21 cellular contexts compared by ENCODE assay signal in the genomic region with DNA sequence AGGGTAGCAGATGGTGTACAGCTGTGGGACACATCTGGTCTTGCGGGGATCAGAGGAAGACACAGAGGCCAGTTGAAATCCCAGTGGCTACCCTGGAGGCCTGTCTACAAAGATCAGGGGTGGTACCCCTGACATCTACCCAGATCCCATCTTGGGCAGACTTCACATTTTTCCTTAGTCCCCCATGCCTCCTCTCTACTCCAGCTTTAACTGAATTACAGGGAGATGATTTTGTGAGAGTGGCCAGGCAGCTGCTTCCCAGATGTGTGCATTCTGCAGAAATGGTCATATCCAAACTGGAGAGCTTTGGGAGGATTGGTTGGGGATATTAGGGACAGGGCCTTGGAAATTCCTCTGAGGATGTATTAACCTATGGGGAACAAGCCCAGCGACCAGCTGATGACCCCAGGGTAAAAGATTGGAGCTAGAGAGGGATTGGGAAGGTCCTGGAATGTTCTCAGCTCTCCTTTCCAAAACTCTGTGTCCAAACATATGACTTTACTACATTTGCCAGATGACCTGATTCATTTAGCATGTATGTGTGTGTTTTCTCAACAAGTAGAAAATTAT. TPM values are rescaled to one million over a fixed set of nuclear protein-coding genes. Genes with fewer than 3 reads are reported as not detected.
DNase-seq lines count a peak whose midpoint lies in the region; ATAC-seq and TF ChIP-seq lines count a peak whose summit lies in the region.
"Had no signal": no experiment of that assay in that cellular context is flagged by ENCODE, and none has a peak within 500 bp of the region (broad histone marks: within the 10 kb centered on the region; RNA-seq: fewer than 3 reads in every experiment).

No MANE protein-coding gene starts in this region.

- peaks cover 0 to 73% (median 21%) of the 10 kb centered on the region in 3 donors for H3K4me1 ChIP-seq in gastroesophageal sphincter
- peaks cover 0 to 39% (median 16%) of the 10 kb centered on the region in 4 donors for H3K4me1 ChIP-seq in sigmoid colon

- no peaks in the 10 kb centered on the region for H3K9me3 ChIP-seq in gastroesophageal sphincter
- H3K9me3 ChIP-seq in sigmoid colon = no peaks in the 10 kb centered on the region

- H3K36me3 Mint-ChIP-seq in stimulated activated naive B cell treated with anti-CD40 and anti-IgM and Interleukin-4, amounts not matched to agents 10 μg/mL and 1 μg/mL and 100 μg/mL, for 72 hours = no peaks in the 10 kb centered on the region
- H3K36me3 Mint-ChIP-seq: activated naive CD8-positive, alpha-beta T cell treated with anti-CD3 and anti-CD28 coated beads for 36 hours; memory B cell had no signal

- H3K27ac ChIP-seq in gastroesophageal sphincter (peak overlapping the region; percentile 43 to 66 (median 52)), sigmoid colon (peak overlapping the region; percentile 46 to 68 (median 52))
- H3K27ac ChIP-seq: VCaP had no signal

- ATAC-seq in gastroesophageal sphincter = peak; percentile 39
- no peak for ATAC-seq in stimulated activated naive B cell treated with anti-CD40 and anti-IgM and Interleukin-4, amounts not matched to agents 10 μg/mL and 1 μg/mL and 100 μg/mL, for 72 hours (replicated peaks)
- ATAC-seq in HG03432 (IDR thresholded peaks at IDR 0.05; ENCODE audit: unreplicated experiment) = no peak
- ATAC-seq: stimulated activated naive CD8-positive, alpha-beta T cell treated with anti-CD3 and anti-CD28 coated beads, Interleukin-15, amount 100 ng/mL, for 72 hours had no signal

- no peaks in the 10 kb centered on the region for H3K9me3 Mint-ChIP-seq in stimulated activated naive B cell treated with anti-CD40 and anti-IgM and Interleukin-4, amounts not matched to agents 10 μg/mL and 1 μg/mL and 100 μg/mL, for 72 hours
- H3K9me3 Mint-ChIP-seq: activated naive CD8-positive, alpha-beta T cell treated with anti-CD3 and anti-CD28 coated beads for 36 hours; central memory CD8-positive, alpha-beta T cell; dendritic cell treated with granulocyte-macrophage colony-stimulating factor and Interleukin-4, amounts not matched to agents 40 ng/mL and 50 ng/mL, for 4 days; memory B cell; stimulated activated naive CD8-positive, alpha-beta T cell treated with anti-CD3 and anti-CD28 coated beads, Interleukin-15, amount 100 ng/mL, for 72 hours; T-helper 2 cell treated with Interferon-gamma antibody and Interleukin-4, amounts not matched to agents 5 μg/mL and 100 μg/mL, for 36 hours had no signal

- H3K27me3 Mint-ChIP-seq in stimulated activated naive B cell treated with anti-CD40 and anti-IgM and Interleukin-4, amounts not matched to agents 10 μg/mL and 1 μg/mL and 100 μg/mL, for 72 hours = peaks cover 39 to 51% of the 10 kb centered on the region in 2 donors

- no peak for TF ChIP-seq CTCF in gastroesophageal sphincter (IDR thresholded peaks at IDR 0.05)
- no peak for TF ChIP-seq CTCF in sigmoid colon (IDR thresholded peaks at IDR 0.05)

- H3K4me1 Mint-ChIP-seq in stimulated activated naive B cell treated with anti-CD40 and anti-IgM and Interleukin-4, amounts not matched to agents 10 μg/mL and 1 μg/mL and 100 μg/mL, for 72 hours = peaks cover 14 to 24% of the 10 kb centered on the region in 2 donors
- H3K4me1 Mint-ChIP-seq: activated naive CD8-positive, alpha-beta T cell treated with anti-CD3 and anti-CD28 coated beads for 36 hours; central memory CD8-positive, alpha-beta T cell; stimulated activated naive CD8-positive, alpha-beta T cell treated with anti-CD3 and anti-CD28 coated beads, Interleukin-15, amount 100 ng/mL, for 72 hours had no signal

- peak; percentile 34 for DNase-seq in AG20443 (ENCODE audit: low spot score)
- peak; percentile 20 for DNase-seq in RPMI7951 (ENCODE audit: low read depth)
- DNase-seq in sigmoid colon = peak; percentile 81
- DNase-seq in stimulated activated naive B cell treated with anti-CD40 and anti-IgM and Interleukin-4, amounts not matched to agents 10 μg/mL and 1 μg/mL and 100 μg/mL, for 72 hours = no peak
- no peak for DNase-seq in stimulated activated CD4-positive, alpha-beta T cell treated with anti-CD3 and anti-CD28 coated beads, Interleukin-4, amount 100 ng/mL, for 24 hours
- DNase-seq in NCI-H82 treated with DMSO at 0.1 percent for 48 hours (lab: John Stamatoyannopoulos, UW; ENCODE audit: unreplicated experiment) = no peak
- DNase-seq: activated CD4-positive, alpha-beta T cell treated with anti-CD3 and anti-CD28 coated beads for 4 hours; activated effector memory CD4-positive, alpha-beta T cell treated with anti-CD3 and anti-CD28 coated beads, Interleukin-2, amount 50 U/mL, for 16 hours; activated naive CD8-positive, alpha-beta T cell treated with anti-CD3 and anti-CD28 coated beads for 36 hours; activated T-cell treated with anti-CD3 and anti-CD28 coated beads, Interleukin-2, amount 50 U/mL, for 1 hour; GOT3; NCI-H1417 treated with DMSO at 0.1 percent for 48 hours; NCI-H748 treated with DMSO at 0.1 percent for 48 hours; stimulated activated naive CD8-positive, alpha-beta T cell treated with anti-CD3 and anti-CD28 coated beads, Interleukin-15, amount 100 ng/mL, for 72 hours had no signal

- WGBS in gastroesophageal sphincter (ENCODE audit: low coverage in 1 of 2), 2 donors = 63% methylated on average over 2 of the region's 2 CpGs
- 74 to 78% methylated on average over 2 of the region's 2 CpGs for WGBS in sigmoid colon, 2 donors

- H3K4me3 ChIP-seq in gastroesophageal sphincter (no peak overlapping the region), sigmoid colon (no peak overlapping the region)

- no peak overlapping the region for H3K4me3 Mint-ChIP-seq in stimulated activated naive B cell treated with anti-CD40 and anti-IgM and Interleukin-4, amounts not matched to agents 10 μg/mL and 1 μg/mL and 100 μg/mL, for 72 hours
- H3K4me3 Mint-ChIP-seq: activated naive CD8-positive, alpha-beta T cell treated with anti-CD3 and anti-CD28 coated beads for 36 hours; central memory CD8-positive, alpha-beta T cell; dendritic cell treated with granulocyte-macrophage colony-stimulating factor and Interleukin-4, amounts not matched to agents 40 ng/mL and 50 ng/mL, for 4 days; memory B cell; stimulated activated naive CD8-positive, alpha-beta T cell treated with anti-CD3 and anti-CD28 coated beads, Interleukin-15, amount 100 ng/mL, for 72 hours; T-helper 2 cell treated with Interferon-gamma antibody and Interleukin-4, amounts not matched to agents 5 μg/mL and 100 μg/mL, for 36 hours had no signal

- intact Hi-C loops in sigmoid colon (cut with DNase I) = no loop called here

- H3K36me3 ChIP-seq in gastroesophageal sphincter (no peaks in the 10 kb centered on the region), sigmoid colon (no peaks in the 10 kb centered on the region)

- no peak overlapping the region for H3K27ac Mint-ChIP-seq in stimulated activated naive B cell treated with anti-CD40 and anti-IgM and Interleukin-4, amounts not matched to agents 10 μg/mL and 1 μg/mL and 100 μg/mL, for 72 hours
- H3K27ac Mint-ChIP-seq: activated naive CD8-positive, alpha-beta T cell treated with anti-CD3 and anti-CD28 coated beads for 36 hours; dendritic cell treated with granulocyte-macrophage colony-stimulating factor and Interleukin-4, amounts not matched to agents 40 ng/mL and 50 ng/mL, for 4 days; memory B cell; stimulated activated naive CD8-positive, alpha-beta T cell treated with anti-CD3 and anti-CD28 coated beads, Interleukin-15, amount 100 ng/mL, for 72 hours; T-helper 2 cell treated with Interferon-gamma antibody and Interleukin-4, amounts not matched to agents 5 μg/mL and 100 μg/mL, for 36 hours had no signal

- TF ChIP-seq EP300 in gastroesophageal sphincter (IDR thresholded peaks at IDR 0.05) = no peak
- no peak for TF ChIP-seq EP300 in sigmoid colon (IDR thresholded peaks at IDR 0.05)

- no peaks in the 10 kb centered on the region for H3K27me3 ChIP-seq in gastroesophageal sphincter
- H3K27me3 ChIP-seq in sigmoid colon = no peaks in the 10 kb centered on the region

- no peak for TF ChIP-seq POLR2A in gastroesophageal sphincter (IDR thresholded peaks at IDR 0.05)
- TF ChIP-seq POLR2A in sigmoid colon (IDR thresholded peaks at IDR 0.05) = no peak

RNA-seq across cellular contexts. Expression of gene CD34, which starts 9.6 kb away (rescaled TPM):
- total RNA-seq in RPMI7951 (2014; rRNA removed; shearing (Covaris generic)) = 0.29 and 0.96 TPM in 2 replicates
- 100 to 1,000 TPM in 1 of 4 donors, 10 to 100 TPM in 3; 38.9 to 114 (median 62.1) TPM for total RNA-seq in gastroesophageal sphincter
- total RNA-seq in sigmoid colon = 10 to 100 TPM; 15.9 to 58.7 (median 32.1) TPM
- 10 to 100 TPM in 1 of 3 donors, 1 to 10 TPM in 2; 1.8 to 10.2 (median 8.4) TPM for polyA plus RNA-seq in sigmoid colon

Comparison
In these comparisons a context has a peak if more than half of its experiments do, and no peak if none do; other contexts are left out.
1. DNase-seq: peak in AG20443 (single experiment), RPMI7951 (single experiment) and sigmoid colon (single experiment); none in stimulated activated naive B cell treated with anti-CD40 and anti-IgM and Interleukin-4, amounts not matched to agents 10 μg/mL and 1 μg/mL and 100 μg/mL, for 72 hours (single experiment), stimulated activated CD4-positive, alpha-beta T cell treated with anti-CD3 and anti-CD28 coated beads, Interleukin-4, amount 100 ng/mL, for 24 hours (single experiment) and NCI-H82 treated with DMSO at 0.1 percent for 48 hours (single experiment).